Comparison of ENCODE assay signal across 19 cellular contexts in the genomic region with DNA sequence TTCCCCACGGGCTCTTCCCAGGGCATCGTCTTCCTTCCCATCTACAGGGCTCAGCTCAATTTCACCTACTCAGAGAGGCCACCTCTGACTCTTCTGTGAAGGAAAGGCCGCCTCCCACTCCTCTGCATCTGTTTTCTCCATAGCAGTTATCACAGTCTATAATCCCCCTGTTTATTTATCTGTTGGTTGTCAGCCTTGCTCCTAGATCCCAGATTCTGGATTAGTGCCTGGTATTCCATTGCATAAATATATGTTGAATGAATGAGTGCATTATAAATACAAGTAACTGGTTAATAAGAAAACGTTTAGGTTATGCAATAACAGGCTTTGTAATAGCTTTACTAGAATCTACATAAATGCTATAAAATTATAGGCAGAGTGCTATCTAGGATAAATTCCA. TPM values are rescaled to one million over a fixed set of nuclear protein-coding genes. Genes with fewer than 3 reads are reported as not detected.
DNase-seq lines count a peak whose midpoint lies in the region; ATAC-seq lines count a peak whose summit lies in the region.
"Had no signal": no experiment of that assay in that cellular context is flagged by ENCODE, and none has a peak within 500 bp of the region (broad histone marks: within the 10 kb centered on the region; RNA-seq: fewer than 3 reads in every experiment).

No MANE protein-coding gene starts in this region.

- no peak overlapping the region for H2BK120ac ChIP-seq in mesenchymal stem cell (ENCODE audit: low read depth, low read length)

- no peak overlapping the region for H2AFZ ChIP-seq in mesenchymal stem cell (ENCODE audit: low read depth, low read length)

- peak; percentile 56 for DNase-seq in D341Med (ENCODE audit: low spot score)
- peak; percentile 10 for DNase-seq in MG63
- DNase-seq in adipocyte (ENCODE audit: low read depth): peak; percentile 11
- peak; percentile 27 for DNase-seq in mesenchymal stem cell
- DNase-seq in Ammon's horn (ENCODE audit: low spot score): no peak
- DNase-seq in cerebellar cortex (ENCODE audit: low spot score): no peak
- DNase-seq: Caco-2; CD4-positive, alpha-beta T cell; DMS153; MV-4-11; NCI-H1105 treated with DMSO at 0.1 percent for 48 hours; NCI-H1694; NCI-H2081; NCI-H2171; NCI-H524 treated with DMSO at 0.1 percent for 48 hours had no signal

- no peak overlapping the region for H3K23ac ChIP-seq in mesenchymal stem cell (ENCODE audit: low read length in 2 of 2)

- H3K27me3 ChIP-seq in MG63: no peaks in the 10 kb centered on the region
- no peaks in the 10 kb centered on the region for H3K27me3 ChIP-seq in adipocyte (replicated peaks; ENCODE audit: control insufficient read depth, insufficient read depth, low read length)
- no peaks in the 10 kb centered on the region for H3K27me3 ChIP-seq in mesenchymal stem cell (ENCODE audit: control insufficient read depth in 1 of 2, insufficient read depth in 1 of 2, low read length in 2 of 2)

- H3K4ac ChIP-seq in mesenchymal stem cell (ENCODE audit: low read depth in 1 of 2, low read length in 2 of 2): no peak overlapping the region

- H3K4me3 ChIP-seq in MG63 (no peak overlapping the region), adipocyte (ENCODE audit: low read length) (no peak overlapping the region), mesenchymal stem cell (ENCODE audit: insufficient read depth in 1 of 2, low read depth in 1 of 2, low read length in 2 of 2) (no peak overlapping the region)

- H2BK5ac ChIP-seq in mesenchymal stem cell (ENCODE audit: low read depth, low read length, poor library complexity, severe bottlenecking): no peak overlapping the region

- no peak overlapping the region for H4K91ac ChIP-seq in mesenchymal stem cell (ENCODE audit: low read length)

- peak overlapping the region; percentile 85 for H2BK15ac ChIP-seq in mesenchymal stem cell (ENCODE audit: low read depth, poor library complexity, severe bottlenecking)

- H3K18ac ChIP-seq in mesenchymal stem cell (ENCODE audit: low read depth in 1 of 2, low read length in 2 of 2): no peak overlapping the region

- ATAC-seq in HG03139 (IDR thresholded peaks at IDR 0.05; ENCODE audit: unreplicated experiment) (no peak), GM18907 (IDR thresholded peaks at IDR 0.05; ENCODE audit: unreplicated experiment) (no peak)
- ATAC-seq: Right ventricle myocardium inferior had no signal

- H2BK12ac ChIP-seq in mesenchymal stem cell (ENCODE audit: low read length in 2 of 2): no peak overlapping the region

- H3K27ac ChIP-seq in mesenchymal stem cell (ENCODE audit: low read length, poor library complexity, severe bottlenecking): no peak overlapping the region
- H3K27ac ChIP-seq: KMS-11 had no signal

- H2AK5ac ChIP-seq in mesenchymal stem cell (ENCODE audit: low read length, severe bottlenecking): no peak overlapping the region

- H4K8ac ChIP-seq in mesenchymal stem cell (ENCODE audit: low read length): no peak overlapping the region

- H3K4me1 ChIP-seq in adipocyte (ENCODE audit: control insufficient read depth, insufficient read depth, low read length) (peaks cover 24% of the 10 kb centered on the region), mesenchymal stem cell (ENCODE audit: control insufficient read depth, insufficient read depth, low read depth, low read length) (peaks cover 5% of the 10 kb centered on the region)

- H3K79me1 ChIP-seq in mesenchymal stem cell (replicated peaks; ENCODE audit: low read length, poor library complexity, severe bottlenecking): peaks cover 9% of the 10 kb centered on the region

- H3K36me3 ChIP-seq in MG63: no peaks in the 10 kb centered on the region
- H3K36me3 ChIP-seq in adipocyte (ENCODE audit: control insufficient read depth, insufficient read depth, low read length, severe bottlenecking): peaks cover 21% of the 10 kb centered on the region
- peaks cover 20 to 32% of the 10 kb centered on the region in 2 experiments for H3K36me3 ChIP-seq in mesenchymal stem cell (ENCODE audit: control insufficient read depth in 1 of 2, insufficient read depth in 2 of 2, low read depth in 1 of 2, low read length in 2 of 2)

- H3K9ac ChIP-seq in adipocyte (ENCODE audit: low read length) (no peak overlapping the region), mesenchymal stem cell (ENCODE audit: low read length) (no peak overlapping the region)
- H3K9ac ChIP-seq: KMS-11 had no signal

- H3K9me3 ChIP-seq in MG63 (no peaks in the 10 kb centered on the region), adipocyte (ENCODE audit: control insufficient read depth, low read length) (no peaks in the 10 kb centered on the region), mesenchymal stem cell (ENCODE audit: control insufficient read depth, low read length) (no peaks in the 10 kb centered on the region)
- H3K9me3 ChIP-seq: Caco-2 had no signal

- WGBS in mesenchymal stem cell: 96% methylated on average over 3 of the region's 4 CpGs

- no peak overlapping the region for H3K14ac ChIP-seq in mesenchymal stem cell (ENCODE audit: low read length in 2 of 2)

- H3K4me2 ChIP-seq in mesenchymal stem cell (ENCODE audit: low read length, poor library complexity, severe bottlenecking): no peak overlapping the region
- H3K4me2 ChIP-seq: KMS-11 had no signal

RNA-seq across cellular contexts. Expression of a gene that starts 52.9 kb away (rescaled TPM):
- not detected in 2 replicates for total RNA-seq in MG63 (2014; rRNA removed; shearing (Covaris generic); ENCODE audit: low replicate concordance)
- 185 TPM for polyA plus RNA-seq in mesenchymal stem cell (2013, experiment 1 of 2)
- 188 TPM for polyA plus RNA-seq in mesenchymal stem cell (2013, experiment 2 of 2)

Comparison
In these comparisons a context has a peak if more than half of its experiments do, and no peak if none do; other contexts are left out.
1. DNase-seq: peak in D341Med (single experiment), MG63 (single experiment), adipocyte (single experiment) and mesenchymal stem cell (single experiment); none in Ammon's horn (single experiment) and cerebellar cortex (single experiment).